Comparison of ENCODE assay signal across 21 cellular contexts in genomic region chr9:18009902-18010301, GRCh38.
"Had no signal": no experiment of that assay in that cellular context is flagged by ENCODE, and none has a peak within 500 bp of the region (broad histone marks: within the 10 kb centered on the region; RNA-seq: fewer than 3 reads in every experiment).

No MANE protein-coding gene starts in this region.

- H3K36me3 Mint-ChIP-seq: IgD-negative memory B cell, T-cell had no signal

- H3K27ac ChIP-seq: HL-60 had no signal

- FAIRE-seq: HTR-8/SVneo, K562, RCC 7860 had no signal

- H3K4me3 Mint-ChIP-seq: IgD-negative memory B cell; T-cell; T-helper 1 cell treated with Interleukin-12 subunit alpha and Interleukin-12 subunit beta and Interleukin-4 antibody, amounts not matched to agents 30 μg/mL and 1 μg/mL, for 36 hours had no signal

- H3K9me3 ChIP-seq: SK-N-SH had no signal

- DNase-seq: NCI-H1092, NCI-H1105 treated with DMSO at 0.1 percent for 48 hours, NCI-H1417 treated with DMSO at 0.1 percent for 48 hours, NCI-H146, NCI-H187, NCI-H2029, NCI-H2227 treated with DMSO at 0.1 percent for 48 hours, NCI-H524, NCI-H526 treated with DMSO at 0.1 percent for 48 hours, NCI-H748 treated with DMSO at 0.1 percent for 48 hours, Right ventricle myocardium superior, RPMI8226, SK-N-SH, SW 1271, T-cell had no signal

- H3K9me3 Mint-ChIP-seq: T-helper 1 cell treated with Interleukin-12 subunit alpha and Interleukin-12 subunit beta and Interleukin-4 antibody, amounts not matched to agents 30 μg/mL and 1 μg/mL, for 36 hours had no signal

- ATAC-seq: K562, T-cell had no signal

- H3K27me3 Mint-ChIP-seq: IgD-negative memory B cell, T-cell had no signal

- H3K4me1 Mint-ChIP-seq: IgD-negative memory B cell, T-cell had no signal

- H3K4me3 ChIP-seq: K562 had no signal

- H3K9ac ChIP-seq: SK-N-SH had no signal

- H3K27ac Mint-ChIP-seq: IgD-negative memory B cell; T-cell; T-helper 1 cell treated with Interleukin-12 subunit alpha and Interleukin-12 subunit beta and Interleukin-4 antibody, amounts not matched to agents 30 μg/mL and 1 μg/mL, for 36 hours had no signal

- H3K4me2 ChIP-seq: SK-N-SH had no signal
